16 cellular contexts compared by ENCODE assay signal in genomic region chr16:24999088-24999670, GRCh38. TPM values are rescaled to one million over a fixed set of nuclear protein-coding genes. Genes with fewer than 3 reads are reported as not detected.
DNase-seq lines count a peak whose midpoint lies in the region; ATAC-seq and TF ChIP-seq lines count a peak whose summit lies in the region.
"Had no signal": no experiment of that assay in that cellular context is flagged by ENCODE, and none has a peak within 500 bp of the region (broad histone marks: within the 10 kb centered on the region; RNA-seq: fewer than 3 reads in every experiment).

No MANE protein-coding gene starts in this region.

- H3K36me3 ChIP-seq in PC-3 (ENCODE audit: low read depth, low read length), result no peaks in the 10 kb centered on the region
- H3K36me3 ChIP-seq in CD8-positive, alpha-beta memory T cell (ENCODE audit: insufficient read depth, low read length), result no peaks in the 10 kb centered on the region
- H3K36me3 ChIP-seq: BE2C had no signal

- H3K4me3 ChIP-seq in AG04450 (ENCODE audit: low read depth, low read length), result no peak overlapping the region
- H3K4me3 ChIP-seq in PC-3 (ENCODE audit: low read length), result no peak overlapping the region
- peak overlapping the region; percentile 4 for H3K4me3 ChIP-seq in retinal pigment epithelial cell (ENCODE audit: low read length)
- H3K4me3 ChIP-seq in CD8-positive, alpha-beta memory T cell (ENCODE audit: low read length), result no peak overlapping the region
- H3K4me3 ChIP-seq: smooth muscle cell had no signal

- H3K79me2 ChIP-seq in PC-3 (ENCODE audit: low read length), result peaks cover 88% of the 10 kb centered on the region

- H3K27ac Mint-ChIP-seq in natural killer cell treated with Interleukin-12 subunit alpha and Interleukin-12 subunit beta and Interleukin-15 and Interleukin-18, amount 100 ng/mL, for 72 hours, result no peak overlapping the region
- no peak overlapping the region for H3K27ac Mint-ChIP-seq in CD8-positive, alpha-beta memory T cell
- H3K27ac Mint-ChIP-seq: activated T-helper 2 cell treated with anti-CD3 and anti-CD28 coated beads, Interferon-gamma antibody, Interleukin-2, Interleukin-4, amounts not matched to agents 10 μg/mL and 5 μg/mL and 100 μg/mL, durations not matched to agents 14 hours and 24 hours and 36 hours had no signal

- no peak overlapping the region for H3K9ac ChIP-seq in PC-3 (ENCODE audit: low read length)

- peak; percentile 52 for ATAC-seq in PC-3
- peak; percentile 74 for ATAC-seq in Right ventricle myocardium superior (ENCODE audit: poor library complexity)
- no peak for ATAC-seq in natural killer cell treated with Interleukin-12 subunit alpha and Interleukin-12 subunit beta and Interleukin-15 and Interleukin-18, amount 100 ng/mL, for 72 hours

- H3K4me3 Mint-ChIP-seq in natural killer cell treated with Interleukin-12 subunit alpha and Interleukin-12 subunit beta and Interleukin-15 and Interleukin-18, amount 100 ng/mL, for 72 hours, result no peak overlapping the region
- no peak overlapping the region for H3K4me3 Mint-ChIP-seq in CD8-positive, alpha-beta memory T cell

- no TSS peak for BruUV-seq in PC-3 (replicated peaks; lab: Mats Ljungman, UMichigan)

- peaks cover 22% of the 10 kb centered on the region for H3K4me1 ChIP-seq in PC-3 (ENCODE audit: insufficient read depth, low read length)
- peaks cover 6% of the 10 kb centered on the region for H3K4me1 ChIP-seq in CD8-positive, alpha-beta memory T cell (ENCODE audit: insufficient read depth, low read length)

- H3K4me1 Mint-ChIP-seq in natural killer cell treated with Interleukin-12 subunit alpha and Interleukin-12 subunit beta and Interleukin-15 and Interleukin-18, amount 100 ng/mL, for 72 hours (ENCODE audit: low read depth in 2 of 2), result peaks cover 36 to 46% of the 10 kb centered on the region in 2 donors
- H3K4me1 Mint-ChIP-seq in CD8-positive, alpha-beta memory T cell, result peaks cover 52 to 78% (median 73%) of the 10 kb centered on the region in 3 donors

- H3K9me3 ChIP-seq in AG04450 (ENCODE audit: control insufficient read depth, insufficient read depth, low read length) (peaks cover 7% of the 10 kb centered on the region; the same call in 1 of the 2 replicates), PC-3 (ENCODE audit: low read length) (no peaks in the 10 kb centered on the region)
- H3K9me3 ChIP-seq in CD8-positive, alpha-beta memory T cell (ENCODE audit: low read length), result no peaks in the 10 kb centered on the region
- H3K9me3 ChIP-seq: BE2C had no signal

- H3F3A ChIP-seq in PC-3 (ENCODE audit: low read length, unreplicated experiment), result no peaks in the 10 kb centered on the region

- H3K27ac ChIP-seq in AG04450 (ENCODE audit: low read depth, low read length) (peak overlapping the region; percentile 61), PC-3 (ENCODE audit: low read length) (peak overlapping the region; percentile 28; the same call in 1 of the 2 replicates)
- H3K27ac ChIP-seq in CD8-positive, alpha-beta memory T cell (ENCODE audit: low read depth, low read length), result no peak overlapping the region

- no peaks in the 10 kb centered on the region for H3K27me3 ChIP-seq in AG04450 (ENCODE audit: control insufficient read depth, insufficient read depth, low read length)
- no peaks in the 10 kb centered on the region for H3K27me3 ChIP-seq in PC-3 (ENCODE audit: low read length)
- no peaks in the 10 kb centered on the region for H3K27me3 ChIP-seq in CD8-positive, alpha-beta memory T cell (ENCODE audit: insufficient read depth, low read length, poor library complexity, severe bottlenecking)
- H3K27me3 ChIP-seq: BE2C had no signal

- no peaks in the 10 kb centered on the region for H3K9me2 ChIP-seq in PC-3 (replicated peaks; ENCODE audit: low read length)

- intact Hi-C loops in PC-3 (cut with micrococcal nuclease) (loop anchor here (1.0 kb wide), 1 partner anchor 13 kb away; no protein-coding TSS in a partner anchor), Right ventricle myocardium superior (cut with DNase I) (no loop called here)

- CTCF ChIA-PET in AG04450 (lab: Charles Lee), result interaction anchor here (1.0 kb wide), 1 partner anchor 136 kb away, joined by 3 read pairs; no protein-coding TSS in a partner anchor
- CTCF ChIA-PET in PC-3 (lab: Charles Lee), result interaction anchor here (0.5 kb wide), 1 partner anchor 167 kb away, joined by 4 read pairs; no protein-coding TSS in a partner anchor
- CTCF ChIA-PET in CD8-positive, alpha-beta memory T cell (lab: Charles Lee), result interaction anchor here (0.8 kb wide), 1 partner anchor 16 kb away, joined by 5 read pairs; the partner anchor contains the start of gene ARHGAP17

- H3K4me2 ChIP-seq in PC-3 (ENCODE audit: low read length), result no peak overlapping the region
- H3K4me2 ChIP-seq: smooth muscle cell had no signal

- POLR2A ChIA-PET in AG04450 (lab: Yijun Ruan, JAX) (interaction anchor here (0.8 kb wide), 1 partner anchor 258 kb away, joined by 3 read pairs; no protein-coding TSS in a partner anchor), PC-3 (lab: Charles Lee; ENCODE audit: unreplicated experiment) (no interaction called here)
- POLR2A ChIA-PET in CD8-positive, alpha-beta memory T cell (lab: Charles Lee), result no interaction called here

- no peaks in the 10 kb centered on the region for H3K36me3 Mint-ChIP-seq in natural killer cell treated with Interleukin-12 subunit alpha and Interleukin-12 subunit beta and Interleukin-15 and Interleukin-18, amount 100 ng/mL, for 72 hours
- peaks cover 0 to 20% (median 6%) of the 10 kb centered on the region in 3 donors for H3K36me3 Mint-ChIP-seq in CD8-positive, alpha-beta memory T cell

- H4K20me1 ChIP-seq in PC-3 (ENCODE audit: low read length), result peaks cover 17% of the 10 kb centered on the region

- no peak overlapping the region for H2AFZ ChIP-seq in PC-3 (ENCODE audit: low read length)

- TF ChIP-seq CTCF in AG04450 (IDR thresholded peaks at IDR 0.05; ENCODE audit: low read depth, low read length) (no peak), PC-3 (conservative IDR thresholded peaks at IDR 0.05; ENCODE audit: low read depth, low read length) (no peak), retinal pigment epithelial cell (conservative IDR thresholded peaks at IDR 0.05; ENCODE audit: low read depth, low read length) (no peak)

- H3K9me3 Mint-ChIP-seq in natural killer cell treated with Interleukin-12 subunit alpha and Interleukin-12 subunit beta and Interleukin-15 and Interleukin-18, amount 100 ng/mL, for 72 hours, result no peaks in the 10 kb centered on the region
- no peaks in the 10 kb centered on the region for H3K9me3 Mint-ChIP-seq in CD8-positive, alpha-beta memory T cell
- H3K9me3 Mint-ChIP-seq: activated T-helper 2 cell treated with anti-CD3 and anti-CD28 coated beads, Interferon-gamma antibody, Interleukin-2, Interleukin-4, amounts not matched to agents 10 μg/mL and 5 μg/mL and 100 μg/mL, durations not matched to agents 14 hours and 24 hours and 36 hours had no signal

- no peak for DNase-seq in AG04450 (ENCODE audit: low read depth, low spot score)
- DNase-seq in PC-3, result no peak
- no peak for DNase-seq in Right ventricle myocardium superior
- DNase-seq in retinal pigment epithelial cell (ENCODE audit: low read depth), result no peak
- DNase-seq in SIG-M5 (lab: John Stamatoyannopoulos, UW), result no peak
- no peak for DNase-seq in natural killer cell treated with Interleukin-12 subunit alpha and Interleukin-12 subunit beta and Interleukin-15 and Interleukin-18, amount 100 ng/mL, for 72 hours (ENCODE audit: low spot score)
- no peak for DNase-seq in CD8-positive, alpha-beta memory T cell
- no peak for DNase-seq in GOT3 (lab: John Stamatoyannopoulos, UW)
- DNase-seq: activated CD4-positive, alpha-beta T cell treated with anti-CD3 and anti-CD28 coated beads, Interleukin-2, amount 50 U/mL, for 4 hours; BE2C; DMS79; NCI-H187 treated with DMSO at 0.1 percent for 48 hours; SHP77; T-helper 9 cell had no signal

- H3K27me3 Mint-ChIP-seq in natural killer cell treated with Interleukin-12 subunit alpha and Interleukin-12 subunit beta and Interleukin-15 and Interleukin-18, amount 100 ng/mL, for 72 hours, result no peaks in the 10 kb centered on the region
- no peaks in the 10 kb centered on the region for H3K27me3 Mint-ChIP-seq in CD8-positive, alpha-beta memory T cell

RNA-seq across cellular contexts. Expression of gene ARHGAP17, which starts 16.0 kb away (rescaled TPM):
- polyA plus RNA-seq in AG04450 (2011; rRNA removed), result 53.7 and 65.9 TPM in 2 replicates
- polyA minus RNA-seq in AG04450 (2011; rRNA and poly(A)+ RNA removed), result 66.7 and 69.8 TPM in 2 replicates
- total RNA-seq in PC-3 (2014; rRNA removed) (12.8 and 15.7 TPM in 2 replicates), Right ventricle myocardium superior (54.8 TPM)
- total RNA-seq in natural killer cell treated with Interleukin-12 subunit alpha and Interleukin-12 subunit beta and Interleukin-15 and Interleukin-18, amount 100 ng/mL, for 72 hours, result 10 to 100 TPM; 67.2 to 83.5 TPM
- 10 to 100 TPM; 52.6 to 58.5 TPM for total RNA-seq in CD8-positive, alpha-beta memory T cell
- polyA plus RNA-seq in CD8-positive, alpha-beta memory T cell, result 41.7 TPM

Comparison
In these comparisons a context has a peak if more than half of its experiments do, and no peak if none do; other contexts are left out.
1. ATAC-seq: peak in PC-3 (single experiment) and Right ventricle myocardium superior (single experiment); none in natural killer cell treated with Interleukin-12 subunit alpha and Interleukin-12 subunit beta and Interleukin-15 and Interleukin-18, amount 100 ng/mL, for 72 hours (0 of 2).